10 cellular contexts compared by ENCODE assay signal in genomic region chr6:52221302-52221701, GRCh38. TPM values are rescaled to one million over a fixed set of nuclear protein-coding genes. Genes with fewer than 3 reads are reported as not detected.
DNase-seq lines count a peak whose midpoint lies in the region; ATAC-seq and TF ChIP-seq lines count a peak whose summit lies in the region.
"Had no signal": no experiment of that assay in that cellular context is flagged by ENCODE, and none has a peak within 500 bp of the region (broad histone marks: within the 10 kb centered on the region; RNA-seq: fewer than 3 reads in every experiment).

No MANE protein-coding gene starts in this region.

- intact Hi-C loops in CD14-positive monocyte (cut with micrococcal nuclease) = no loop called here

- CTCF ChIA-PET in GM10248 (lab: Yijun Ruan, JAX) = interaction anchor here (0.9 kb wide), 1 partner anchor 14 kb away, joined by 3 read pairs; no protein-coding TSS in a partner anchor

- peaks cover 21 to 48% of the 10 kb centered on the region in 2 donors for H3K27me3 Mint-ChIP-seq in effector memory CD8-positive, alpha-beta T cell
- peaks cover 0 to 4% (median 0%) of the 10 kb centered on the region in 3 donors for H3K27me3 Mint-ChIP-seq in CD14-positive monocyte (ENCODE audit: low read depth in 3 of 3)

- ATAC-seq in GM18519 (IDR thresholded peaks at IDR 0.05; ENCODE audit: low FRiP score, unreplicated experiment) = peak; percentile 64
- ATAC-seq in effector memory CD8-positive, alpha-beta T cell (replicated peaks) = peak; percentile 62

- TF ChIP-seq CTCF in GM10248 (IDR thresholded peaks at IDR 0.05; ENCODE audit: control extremely low read depth, extremely low read depth, low read depth, missing control alignments) (no peak), CD14-positive monocyte (IDR thresholded peaks at IDR 0.05) (no peak)

- no peak overlapping the region for H3K27ac ChIP-seq in caudate nucleus (ENCODE audit: low read depth, low read length)
- H3K27ac ChIP-seq: SJSA1 had no signal

- no peaks in the 10 kb centered on the region for H3K9me3 Mint-ChIP-seq in effector memory CD8-positive, alpha-beta T cell
- H3K9me3 Mint-ChIP-seq in CD14-positive monocyte = peaks cover 0 to 2% (median 0%) of the 10 kb centered on the region in 7 donors

- POLR2A ChIA-PET in GM10248 (lab: Yijun Ruan, JAX) = no interaction called here

- no peak overlapping the region for H3K4me3 Mint-ChIP-seq in effector memory CD8-positive, alpha-beta T cell
- no peak overlapping the region for H3K4me3 Mint-ChIP-seq in CD14-positive monocyte

- H3K4me1 Mint-ChIP-seq in effector memory CD8-positive, alpha-beta T cell (ENCODE audit: low read depth in 2 of 2) = peaks cover 4 to 7% of the 10 kb centered on the region in 2 donors
- H3K4me1 Mint-ChIP-seq in CD14-positive monocyte = no peaks in the 10 kb centered on the region

- peak; percentile 20 for DNase-seq in H4 (ENCODE audit: low spot score)
- DNase-seq in KBM-7 = peak; percentile 43
- no peak for DNase-seq in effector memory CD8-positive, alpha-beta T cell
- DNase-seq in GM10248 (ENCODE audit: extremely low spot score) = no peak
- no peak for DNase-seq in NCI-H1930 (lab: John Stamatoyannopoulos, UW)
- no peak for DNase-seq in CD14-positive monocyte (ENCODE audit: low spot score)
- no peak for DNase-seq in caudate nucleus (lab: John Stamatoyannopoulos, UW)
- DNase-seq: cerebellar nuclear complex had no signal

- H3K27ac Mint-ChIP-seq in effector memory CD8-positive, alpha-beta T cell = no peak overlapping the region
- no peak overlapping the region for H3K27ac Mint-ChIP-seq in CD14-positive monocyte

- in situ Hi-C loops in KBM-7 (cut with MboI; ENCODE audit: low pct_unique_long_range_greater_than_20kb, low sequenced_read_pairs) = no loop called here

- H3K36me3 Mint-ChIP-seq in effector memory CD8-positive, alpha-beta T cell (ENCODE audit: insufficient read depth) = no peaks in the 10 kb centered on the region
- no peaks in the 10 kb centered on the region for H3K36me3 Mint-ChIP-seq in CD14-positive monocyte

RNA-seq across cellular contexts. Expression of gene IL17F, which starts 23.0 kb away (rescaled TPM):
- not detected in 2 replicates for total RNA-seq in H4 (2014; rRNA removed; shearing (Covaris generic))
- not detected for polyA plus RNA-seq in CD14-positive monocyte
- total RNA-seq: SJSA1 had no signal

RNA-seq across cellular contexts. Expression of gene IL17A, which starts 35.1 kb away (rescaled TPM):
- not detected in 2 replicates for total RNA-seq in H4 (2014; rRNA removed; shearing (Covaris generic))
- polyA plus RNA-seq in CD14-positive monocyte = not detected
- total RNA-seq: SJSA1 had no signal

Comparison
In these comparisons a context has a peak if more than half of its experiments do, and no peak if none do; other contexts are left out.
1. DNase-seq: peak in H4 (single experiment) and KBM-7 (single experiment); none in effector memory CD8-positive, alpha-beta T cell (0 of 3), GM10248 (single experiment), NCI-H1930 (0 of 2), CD14-positive monocyte (single experiment) and caudate nucleus (0 of 61).